Comparison of ENCODE assay signal across 1 cellular context in the genomic region with DNA sequence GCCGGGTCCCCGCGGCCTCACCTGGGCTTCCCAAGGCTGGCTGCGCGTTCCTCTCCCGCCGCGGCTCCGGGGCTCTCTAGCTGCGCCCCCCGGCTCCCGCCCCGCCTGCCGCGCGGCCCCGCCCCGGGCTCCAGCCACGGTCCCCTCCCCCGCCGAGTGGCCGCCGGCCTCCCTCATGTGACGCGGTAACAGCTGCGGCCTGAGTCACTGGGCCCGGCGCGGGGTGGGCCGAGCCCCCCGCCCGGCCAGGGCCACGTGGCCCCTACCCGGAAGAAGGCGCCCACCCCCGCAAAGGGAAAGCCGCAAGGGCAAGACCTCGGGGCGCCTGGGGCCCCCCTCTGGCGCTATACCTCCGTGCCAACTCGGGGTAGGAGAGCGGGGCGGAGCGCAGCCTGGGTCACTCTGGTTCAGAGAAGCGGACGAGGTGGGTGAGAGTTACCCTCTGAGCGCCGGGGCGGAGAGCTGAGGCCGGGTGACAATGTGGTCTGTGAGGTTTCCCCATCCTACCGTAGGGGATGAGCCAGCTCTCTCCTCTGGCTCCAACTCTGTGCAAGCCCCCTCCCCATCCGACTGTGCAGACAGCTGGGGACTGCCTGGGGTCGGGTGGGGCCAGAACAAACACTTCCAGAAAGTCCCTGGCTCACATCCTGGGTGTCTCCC.
TF ChIP-seq lines count a peak whose summit lies in the region.

A gene with protein sequence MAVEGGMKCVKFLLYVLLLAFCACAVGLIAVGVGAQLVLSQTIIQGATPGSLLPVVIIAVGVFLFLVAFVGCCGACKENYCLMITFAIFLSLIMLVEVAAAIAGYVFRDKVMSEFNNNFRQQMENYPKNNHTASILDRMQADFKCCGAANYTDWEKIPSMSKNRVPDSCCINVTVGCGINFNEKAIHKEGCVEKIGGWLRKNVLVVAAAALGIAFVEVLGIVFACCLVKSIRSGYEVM (minus strand): TSS at position 78 of the 660 bp plus-strand sequence. CDS start 668 bp downstream, outside the sequence.

TF ChIP-seq in HepG2, 621 proteins besides CTCF, POLR2A, EP300 and RAD21 (continued from another document and continues in another):
- TF ChIP-seq, protein P1, sequence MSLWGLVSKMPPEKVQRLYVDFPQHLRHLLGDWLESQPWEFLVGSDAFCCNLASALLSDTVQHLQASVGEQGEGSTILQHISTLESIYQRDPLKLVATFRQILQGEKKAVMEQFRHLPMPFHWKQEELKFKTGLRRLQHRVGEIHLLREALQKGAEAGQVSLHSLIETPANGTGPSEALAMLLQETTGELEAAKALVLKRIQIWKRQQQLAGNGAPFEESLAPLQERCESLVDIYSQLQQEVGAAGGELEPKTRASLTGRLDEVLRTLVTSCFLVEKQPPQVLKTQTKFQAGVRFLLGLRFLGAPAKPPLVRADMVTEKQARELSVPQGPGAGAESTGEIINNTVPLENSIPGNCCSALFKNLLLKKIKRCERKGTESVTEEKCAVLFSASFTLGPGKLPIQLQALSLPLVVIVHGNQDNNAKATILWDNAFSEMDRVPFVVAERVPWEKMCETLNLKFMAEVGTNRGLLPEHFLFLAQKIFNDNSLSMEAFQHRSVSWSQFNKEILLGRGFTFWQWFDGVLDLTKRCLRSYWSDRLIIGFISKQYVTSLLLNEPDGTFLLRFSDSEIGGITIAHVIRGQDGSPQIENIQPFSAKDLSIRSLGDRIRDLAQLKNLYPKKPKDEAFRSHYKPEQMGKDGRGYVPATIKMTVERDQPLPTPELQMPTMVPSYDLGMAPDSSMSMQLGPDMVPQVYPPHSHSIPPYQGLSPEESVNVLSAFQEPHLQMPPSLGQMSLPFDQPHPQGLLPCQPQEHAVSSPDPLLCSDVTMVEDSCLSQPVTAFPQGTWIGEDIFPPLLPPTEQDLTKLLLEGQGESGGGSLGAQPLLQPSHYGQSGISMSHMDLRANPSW (CRISPR knock-in tag; IDR thresholded peaks at IDR 0.05; ENCODE audit: borderline replicate concordance) = no peak
- TF ChIP-seq SMYD3 (CRISPR knock-in tag; IDR thresholded peaks at IDR 0.05) (no peak), ZFP90 (CRISPR knock-in tag; IDR thresholded peaks at IDR 0.05; ENCODE audit: borderline replicate concordance) (peak; percentile 77), DNMT3B (CRISPR knock-in tag; conservative IDR thresholded peaks at IDR 0.05) (no peak), ZNF468 (CRISPR knock-in tag; IDR thresholded peaks at IDR 0.05) (no peak), ESRRA (CRISPR knock-in tag; IDR thresholded peaks at IDR 0.05; ENCODE audit: low read depth) (no peak), MIER2 (CRISPR knock-in tag; IDR thresholded peaks at IDR 0.05) (no peak), NFYB (CRISPR knock-in tag; IDR thresholded peaks at IDR 0.05) (0 out of 2 replicates have a peak, but pooled peaks have one; percentile 15), ZNF335 (CRISPR knock-in tag; IDR thresholded peaks at IDR 0.05) (no peak), ZNF383 (CRISPR knock-in tag; IDR thresholded peaks at IDR 0.05; ENCODE audit: borderline replicate concordance) (no peak), PCBP1 (IDR thresholded peaks at IDR 0.05; ENCODE audit: borderline replicate concordance, low read depth, low read length) (no peak), SRSF9 (IDR thresholded peaks at IDR 0.05; ENCODE audit: borderline replicate concordance, insufficient read depth, low read depth, low read length, poor library complexity, severe bottlenecking) (no peak), EHMT2 (IDR thresholded peaks at IDR 0.05; ENCODE audit: borderline replicate concordance, low read depth, low read length) (no peak), ZSCAN30 (CRISPR knock-in tag; IDR thresholded peaks at IDR 0.05) (no peak), ZNF891 (CRISPR knock-in tag; IDR thresholded peaks at IDR 0.05) (no peak), ZNF460 (CRISPR knock-in tag; IDR thresholded peaks at IDR 0.05; ENCODE audit: borderline replicate concordance) (no peak), PCBP2 (optimal IDR thresholded peaks at IDR 0.05; ENCODE audit: low read depth, low read length, poor library complexity, severe bottlenecking) (no peak), ZFAT (CRISPR knock-in tag; conservative IDR thresholded peaks at IDR 0.05) (no peak), U2AF2 (IDR thresholded peaks at IDR 0.05; ENCODE audit: low read depth, low read length) (no peak), GZF1 (CRISPR knock-in tag; IDR thresholded peaks at IDR 0.05) (no peak), ZNF317 (CRISPR knock-in tag; IDR thresholded peaks at IDR 0.05) (no peak), ZNF253 (CRISPR knock-in tag; IDR thresholded peaks at IDR 0.05; ENCODE audit: borderline replicate concordance) (no peak), TAF1 (CRISPR knock-in tag; IDR thresholded peaks at IDR 0.05) (peak; percentile 42), STAT5B (CRISPR knock-in tag; IDR thresholded peaks at IDR 0.05) (no peak), CBX2 (IDR thresholded peaks at IDR 0.05; ENCODE audit: low read depth, low read length) (no peak), CBX2 (CRISPR knock-in tag; IDR thresholded peaks at IDR 0.05; ENCODE audit: low read depth) (no peak), MEF2D (CRISPR knock-in tag; IDR thresholded peaks at IDR 0.05) (no peak), CENPX (CRISPR knock-in tag; IDR thresholded peaks at IDR 0.05) (no peak), RELA (CRISPR knock-in tag; IDR thresholded peaks at IDR 0.05) (no peak), ZNF337 (CRISPR knock-in tag; IDR thresholded peaks at IDR 0.05; ENCODE audit: borderline replicate concordance, low read depth) (no peak), NFIC (IDR thresholded peaks at IDR 0.05; ENCODE audit: low read length) (no peak), RNF2 (conservative IDR thresholded peaks at IDR 0.05; ENCODE audit: low read depth) (0 out of 2 replicates have a peak, but pooled peaks have one; percentile 23), ZFP82 (CRISPR knock-in tag; IDR thresholded peaks at IDR 0.05; ENCODE audit: borderline replicate concordance) (no peak), ZSCAN25 (CRISPR knock-in tag; IDR thresholded peaks at IDR 0.05) (peak; percentile 46; the same call in 1 of the 2 replicates), ETV5 (CRISPR knock-in tag; IDR thresholded peaks at IDR 0.05; ENCODE audit: borderline replicate concordance) (peak; percentile 60), MYC (CRISPR knock-in tag; IDR thresholded peaks at IDR 0.05; ENCODE audit: borderline replicate concordance) (peak; percentile 94), MYNN (CRISPR knock-in tag; IDR thresholded peaks at IDR 0.05; ENCODE audit: low read depth) (no peak), ZNF839 (CRISPR knock-in tag; IDR thresholded peaks at IDR 0.05; ENCODE audit: borderline replicate concordance) (no peak), ZFP36L2 (CRISPR knock-in tag; IDR thresholded peaks at IDR 0.05) (no peak), MIXL1 (CRISPR knock-in tag; IDR thresholded peaks at IDR 0.05) (no peak), HNRNPUL1 (IDR thresholded peaks at IDR 0.05; ENCODE audit: low read depth, low read length) (no peak), NFATC3 (CRISPR knock-in tag; IDR thresholded peaks at IDR 0.05) (no peak), ZNF326 (CRISPR knock-in tag; IDR thresholded peaks at IDR 0.05; ENCODE audit: borderline replicate concordance) (no peak), THAP11 (CRISPR knock-in tag; IDR thresholded peaks at IDR 0.05) (peak; percentile 52; the same call in 1 of the 2 replicates)
- TF ChIP-seq, protein P2, sequence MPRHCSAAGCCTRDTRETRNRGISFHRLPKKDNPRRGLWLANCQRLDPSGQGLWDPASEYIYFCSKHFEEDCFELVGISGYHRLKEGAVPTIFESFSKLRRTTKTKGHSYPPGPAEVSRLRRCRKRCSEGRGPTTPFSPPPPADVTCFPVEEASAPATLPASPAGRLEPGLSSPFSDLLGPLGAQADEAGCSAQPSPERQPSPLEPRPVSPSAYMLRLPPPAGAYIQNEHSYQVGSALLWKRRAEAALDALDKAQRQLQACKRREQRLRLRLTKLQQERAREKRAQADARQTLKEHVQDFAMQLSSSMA (CRISPR knock-in tag; IDR thresholded peaks at IDR 0.05) = 0 out of 2 replicates have a peak, but pooled peaks have one; percentile 40
- TF ChIP-seq, protein P3, sequence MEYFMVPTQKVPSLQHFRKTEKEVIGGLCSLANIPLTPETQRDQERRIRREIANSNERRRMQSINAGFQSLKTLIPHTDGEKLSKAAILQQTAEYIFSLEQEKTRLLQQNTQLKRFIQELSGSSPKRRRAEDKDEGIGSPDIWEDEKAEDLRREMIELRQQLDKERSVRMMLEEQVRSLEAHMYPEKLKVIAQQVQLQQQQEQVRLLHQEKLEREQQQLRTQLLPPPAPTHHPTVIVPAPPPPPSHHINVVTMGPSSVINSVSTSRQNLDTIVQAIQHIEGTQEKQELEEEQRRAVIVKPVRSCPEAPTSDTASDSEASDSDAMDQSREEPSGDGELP (IDR thresholded peaks at IDR 0.05; ENCODE audit: borderline replicate concordance, low read depth) = peak; percentile 95
- TF ChIP-seq, protein P4, sequence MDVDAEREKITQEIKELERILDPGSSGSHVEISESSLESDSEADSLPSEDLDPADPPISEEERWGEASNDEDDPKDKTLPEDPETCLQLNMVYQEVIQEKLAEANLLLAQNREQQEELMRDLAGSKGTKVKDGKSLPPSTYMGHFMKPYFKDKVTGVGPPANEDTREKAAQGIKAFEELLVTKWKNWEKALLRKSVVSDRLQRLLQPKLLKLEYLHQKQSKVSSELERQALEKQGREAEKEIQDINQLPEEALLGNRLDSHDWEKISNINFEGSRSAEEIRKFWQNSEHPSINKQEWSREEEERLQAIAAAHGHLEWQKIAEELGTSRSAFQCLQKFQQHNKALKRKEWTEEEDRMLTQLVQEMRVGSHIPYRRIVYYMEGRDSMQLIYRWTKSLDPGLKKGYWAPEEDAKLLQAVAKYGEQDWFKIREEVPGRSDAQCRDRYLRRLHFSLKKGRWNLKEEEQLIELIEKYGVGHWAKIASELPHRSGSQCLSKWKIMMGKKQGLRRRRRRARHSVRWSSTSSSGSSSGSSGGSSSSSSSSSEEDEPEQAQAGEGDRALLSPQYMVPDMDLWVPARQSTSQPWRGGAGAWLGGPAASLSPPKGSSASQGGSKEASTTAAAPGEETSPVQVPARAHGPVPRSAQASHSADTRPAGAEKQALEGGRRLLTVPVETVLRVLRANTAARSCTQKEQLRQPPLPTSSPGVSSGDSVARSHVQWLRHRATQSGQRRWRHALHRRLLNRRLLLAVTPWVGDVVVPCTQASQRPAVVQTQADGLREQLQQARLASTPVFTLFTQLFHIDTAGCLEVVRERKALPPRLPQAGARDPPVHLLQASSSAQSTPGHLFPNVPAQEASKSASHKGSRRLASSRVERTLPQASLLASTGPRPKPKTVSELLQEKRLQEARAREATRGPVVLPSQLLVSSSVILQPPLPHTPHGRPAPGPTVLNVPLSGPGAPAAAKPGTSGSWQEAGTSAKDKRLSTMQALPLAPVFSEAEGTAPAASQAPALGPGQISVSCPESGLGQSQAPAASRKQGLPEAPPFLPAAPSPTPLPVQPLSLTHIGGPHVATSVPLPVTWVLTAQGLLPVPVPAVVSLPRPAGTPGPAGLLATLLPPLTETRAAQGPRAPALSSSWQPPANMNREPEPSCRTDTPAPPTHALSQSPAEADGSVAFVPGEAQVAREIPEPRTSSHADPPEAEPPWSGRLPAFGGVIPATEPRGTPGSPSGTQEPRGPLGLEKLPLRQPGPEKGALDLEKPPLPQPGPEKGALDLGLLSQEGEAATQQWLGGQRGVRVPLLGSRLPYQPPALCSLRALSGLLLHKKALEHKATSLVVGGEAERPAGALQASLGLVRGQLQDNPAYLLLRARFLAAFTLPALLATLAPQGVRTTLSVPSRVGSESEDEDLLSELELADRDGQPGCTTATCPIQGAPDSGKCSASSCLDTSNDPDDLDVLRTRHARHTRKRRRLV (CRISPR knock-in tag; IDR thresholded peaks at IDR 0.05) = no peak
- TF ChIP-seq, protein P5, sequence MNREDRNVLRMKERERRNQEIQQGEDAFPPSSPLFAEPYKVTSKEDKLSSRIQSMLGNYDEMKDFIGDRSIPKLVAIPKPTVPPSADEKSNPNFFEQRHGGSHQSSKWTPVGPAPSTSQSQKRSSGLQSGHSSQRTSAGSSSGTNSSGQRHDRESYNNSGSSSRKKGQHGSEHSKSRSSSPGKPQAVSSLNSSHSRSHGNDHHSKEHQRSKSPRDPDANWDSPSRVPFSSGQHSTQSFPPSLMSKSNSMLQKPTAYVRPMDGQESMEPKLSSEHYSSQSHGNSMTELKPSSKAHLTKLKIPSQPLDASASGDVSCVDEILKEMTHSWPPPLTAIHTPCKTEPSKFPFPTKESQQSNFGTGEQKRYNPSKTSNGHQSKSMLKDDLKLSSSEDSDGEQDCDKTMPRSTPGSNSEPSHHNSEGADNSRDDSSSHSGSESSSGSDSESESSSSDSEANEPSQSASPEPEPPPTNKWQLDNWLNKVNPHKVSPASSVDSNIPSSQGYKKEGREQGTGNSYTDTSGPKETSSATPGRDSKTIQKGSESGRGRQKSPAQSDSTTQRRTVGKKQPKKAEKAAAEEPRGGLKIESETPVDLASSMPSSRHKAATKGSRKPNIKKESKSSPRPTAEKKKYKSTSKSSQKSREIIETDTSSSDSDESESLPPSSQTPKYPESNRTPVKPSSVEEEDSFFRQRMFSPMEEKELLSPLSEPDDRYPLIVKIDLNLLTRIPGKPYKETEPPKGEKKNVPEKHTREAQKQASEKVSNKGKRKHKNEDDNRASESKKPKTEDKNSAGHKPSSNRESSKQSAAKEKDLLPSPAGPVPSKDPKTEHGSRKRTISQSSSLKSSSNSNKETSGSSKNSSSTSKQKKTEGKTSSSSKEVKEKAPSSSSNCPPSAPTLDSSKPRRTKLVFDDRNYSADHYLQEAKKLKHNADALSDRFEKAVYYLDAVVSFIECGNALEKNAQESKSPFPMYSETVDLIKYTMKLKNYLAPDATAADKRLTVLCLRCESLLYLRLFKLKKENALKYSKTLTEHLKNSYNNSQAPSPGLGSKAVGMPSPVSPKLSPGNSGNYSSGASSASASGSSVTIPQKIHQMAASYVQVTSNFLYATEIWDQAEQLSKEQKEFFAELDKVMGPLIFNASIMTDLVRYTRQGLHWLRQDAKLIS (CRISPR knock-in tag; IDR thresholded peaks at IDR 0.05) = no peak
- TF ChIP-seq, protein P6, sequence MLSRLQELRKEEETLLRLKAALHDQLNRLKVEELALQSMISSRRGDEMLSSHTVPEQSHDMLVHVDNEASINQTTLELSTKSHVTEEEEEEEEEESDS (CRISPR knock-in tag; IDR thresholded peaks at IDR 0.05; ENCODE audit: borderline replicate concordance) = no peak
- TF ChIP-seq, protein P7, sequence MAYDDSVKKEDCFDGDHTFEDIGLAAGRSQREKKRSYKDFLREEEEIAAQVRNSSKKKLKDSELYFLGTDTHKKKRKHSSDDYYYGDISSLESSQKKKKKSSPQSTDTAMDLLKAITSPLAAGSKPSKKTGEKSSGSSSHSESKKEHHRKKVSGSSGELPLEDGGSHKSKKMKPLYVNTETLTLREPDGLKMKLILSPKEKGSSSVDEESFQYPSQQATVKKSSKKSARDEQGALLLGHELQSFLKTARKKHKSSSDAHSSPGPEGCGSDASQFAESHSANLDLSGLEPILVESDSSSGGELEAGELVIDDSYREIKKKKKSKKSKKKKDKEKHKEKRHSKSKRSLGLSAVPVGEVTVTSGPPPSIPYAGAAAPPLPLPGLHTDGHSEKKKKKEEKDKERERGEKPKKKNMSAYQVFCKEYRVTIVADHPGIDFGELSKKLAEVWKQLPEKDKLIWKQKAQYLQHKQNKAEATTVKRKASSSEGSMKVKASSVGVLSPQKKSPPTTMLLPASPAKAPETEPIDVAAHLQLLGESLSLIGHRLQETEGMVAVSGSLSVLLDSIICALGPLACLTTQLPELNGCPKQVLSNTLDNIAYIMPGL (CRISPR knock-in tag; IDR thresholded peaks at IDR 0.05; ENCODE audit: borderline replicate concordance in 1 of 2, low read depth in 1 of 2) = peak in 1 of 2 experiments; percentile 21; a peak in 1 of 4 replicates
